Comparison of ENCODE assay signal across 1 cellular context in the genomic region with DNA sequence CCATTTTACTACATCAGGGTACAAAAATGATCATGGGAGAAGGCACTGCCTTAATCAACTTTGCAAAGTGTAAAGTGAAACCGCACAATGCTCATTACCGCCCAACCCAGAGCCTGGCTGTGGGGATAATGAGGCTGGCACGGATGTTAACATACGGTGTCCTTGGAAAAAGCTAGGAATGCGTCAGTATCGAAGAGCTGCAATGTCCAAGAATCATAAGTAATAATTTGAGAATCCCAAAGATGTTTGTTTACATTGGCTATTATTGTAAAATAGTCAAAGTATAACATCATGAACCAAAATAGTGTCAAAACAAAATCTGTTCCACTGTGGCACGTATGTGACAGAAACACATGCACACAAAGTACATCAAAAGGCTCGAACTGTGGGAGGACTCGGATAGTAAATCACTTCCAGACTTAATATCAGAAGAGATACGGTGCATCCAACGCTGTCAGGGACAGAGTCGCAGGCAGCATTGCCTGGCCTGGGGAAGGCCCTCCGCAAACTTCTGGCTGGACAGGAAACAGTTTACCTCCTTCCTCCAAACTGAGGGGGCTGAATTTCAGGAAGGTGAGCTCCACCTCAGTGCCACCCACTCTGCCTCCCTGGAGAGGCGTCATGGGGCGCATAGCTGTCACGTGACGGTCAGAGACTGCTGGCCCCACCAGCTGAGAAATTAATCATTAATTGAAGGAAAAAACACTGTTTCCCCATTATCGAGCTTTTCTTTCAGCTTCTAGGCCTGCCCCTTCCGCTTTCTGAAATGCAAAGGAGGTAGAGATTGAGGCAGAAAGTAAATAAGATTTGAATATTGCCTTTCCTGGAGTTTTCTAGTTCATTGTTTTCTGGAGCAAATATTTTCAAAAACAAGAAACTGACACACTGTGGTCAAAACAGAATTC.
A peak's percentile ranks its signal among the peaks of the same experiment; 100 is the strongest.
TF ChIP-seq lines count a peak whose summit lies in the region.

No MANE protein-coding gene starts in this region.

TF ChIP-seq in HepG2, 621 proteins besides CTCF, POLR2A, EP300 and RAD21 (continued from another document and continues in another):
- TF ChIP-seq, protein P1, sequence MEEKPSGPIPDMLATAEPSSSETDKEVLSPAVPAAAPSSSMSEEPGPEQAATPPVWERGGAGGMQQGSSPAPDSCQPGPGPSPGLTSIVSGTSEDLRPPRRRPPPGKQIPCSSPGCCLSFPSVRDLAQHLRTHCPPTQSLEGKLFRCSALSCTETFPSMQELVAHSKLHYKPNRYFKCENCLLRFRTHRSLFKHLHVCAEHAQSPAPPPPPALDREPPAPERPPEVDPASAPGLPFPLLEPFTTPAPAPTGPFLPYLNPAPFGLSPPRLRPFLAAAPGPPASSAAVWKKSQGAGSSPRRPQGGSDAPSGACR (CRISPR knock-in tag; IDR thresholded peaks at IDR 0.05) = no peak
- TF ChIP-seq, protein P2, sequence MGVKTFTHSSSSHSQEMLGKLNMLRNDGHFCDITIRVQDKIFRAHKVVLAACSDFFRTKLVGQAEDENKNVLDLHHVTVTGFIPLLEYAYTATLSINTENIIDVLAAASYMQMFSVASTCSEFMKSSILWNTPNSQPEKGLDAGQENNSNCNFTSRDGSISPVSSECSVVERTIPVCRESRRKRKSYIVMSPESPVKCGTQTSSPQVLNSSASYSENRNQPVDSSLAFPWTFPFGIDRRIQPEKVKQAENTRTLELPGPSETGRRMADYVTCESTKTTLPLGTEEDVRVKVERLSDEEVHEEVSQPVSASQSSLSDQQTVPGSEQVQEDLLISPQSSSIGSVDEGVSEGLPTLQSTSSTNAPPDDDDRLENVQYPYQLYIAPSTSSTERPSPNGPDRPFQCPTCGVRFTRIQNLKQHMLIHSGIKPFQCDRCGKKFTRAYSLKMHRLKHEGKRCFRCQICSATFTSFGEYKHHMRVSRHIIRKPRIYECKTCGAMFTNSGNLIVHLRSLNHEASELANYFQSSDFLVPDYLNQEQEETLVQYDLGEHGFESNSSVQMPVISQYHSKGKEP (CRISPR knock-in tag; IDR thresholded peaks at IDR 0.05) = no peak
- TF ChIP-seq, protein P3, sequence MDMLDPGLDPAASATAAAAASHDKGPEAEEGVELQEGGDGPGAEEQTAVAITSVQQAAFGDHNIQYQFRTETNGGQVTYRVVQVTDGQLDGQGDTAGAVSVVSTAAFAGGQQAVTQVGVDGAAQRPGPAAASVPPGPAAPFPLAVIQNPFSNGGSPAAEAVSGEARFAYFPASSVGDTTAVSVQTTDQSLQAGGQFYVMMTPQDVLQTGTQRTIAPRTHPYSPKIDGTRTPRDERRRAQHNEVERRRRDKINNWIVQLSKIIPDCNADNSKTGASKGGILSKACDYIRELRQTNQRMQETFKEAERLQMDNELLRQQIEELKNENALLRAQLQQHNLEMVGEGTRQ (IDR thresholded peaks at IDR 0.05; ENCODE audit: low read depth, low read length) = peak; percentile 98
- TF ChIP-seq, protein P3 (CRISPR knock-in tag; IDR thresholded peaks at IDR 0.05; ENCODE audit: borderline replicate concordance) = peak; percentile 97; the same call in 1 of the 2 replicates
- TF ChIP-seq, protein P4, sequence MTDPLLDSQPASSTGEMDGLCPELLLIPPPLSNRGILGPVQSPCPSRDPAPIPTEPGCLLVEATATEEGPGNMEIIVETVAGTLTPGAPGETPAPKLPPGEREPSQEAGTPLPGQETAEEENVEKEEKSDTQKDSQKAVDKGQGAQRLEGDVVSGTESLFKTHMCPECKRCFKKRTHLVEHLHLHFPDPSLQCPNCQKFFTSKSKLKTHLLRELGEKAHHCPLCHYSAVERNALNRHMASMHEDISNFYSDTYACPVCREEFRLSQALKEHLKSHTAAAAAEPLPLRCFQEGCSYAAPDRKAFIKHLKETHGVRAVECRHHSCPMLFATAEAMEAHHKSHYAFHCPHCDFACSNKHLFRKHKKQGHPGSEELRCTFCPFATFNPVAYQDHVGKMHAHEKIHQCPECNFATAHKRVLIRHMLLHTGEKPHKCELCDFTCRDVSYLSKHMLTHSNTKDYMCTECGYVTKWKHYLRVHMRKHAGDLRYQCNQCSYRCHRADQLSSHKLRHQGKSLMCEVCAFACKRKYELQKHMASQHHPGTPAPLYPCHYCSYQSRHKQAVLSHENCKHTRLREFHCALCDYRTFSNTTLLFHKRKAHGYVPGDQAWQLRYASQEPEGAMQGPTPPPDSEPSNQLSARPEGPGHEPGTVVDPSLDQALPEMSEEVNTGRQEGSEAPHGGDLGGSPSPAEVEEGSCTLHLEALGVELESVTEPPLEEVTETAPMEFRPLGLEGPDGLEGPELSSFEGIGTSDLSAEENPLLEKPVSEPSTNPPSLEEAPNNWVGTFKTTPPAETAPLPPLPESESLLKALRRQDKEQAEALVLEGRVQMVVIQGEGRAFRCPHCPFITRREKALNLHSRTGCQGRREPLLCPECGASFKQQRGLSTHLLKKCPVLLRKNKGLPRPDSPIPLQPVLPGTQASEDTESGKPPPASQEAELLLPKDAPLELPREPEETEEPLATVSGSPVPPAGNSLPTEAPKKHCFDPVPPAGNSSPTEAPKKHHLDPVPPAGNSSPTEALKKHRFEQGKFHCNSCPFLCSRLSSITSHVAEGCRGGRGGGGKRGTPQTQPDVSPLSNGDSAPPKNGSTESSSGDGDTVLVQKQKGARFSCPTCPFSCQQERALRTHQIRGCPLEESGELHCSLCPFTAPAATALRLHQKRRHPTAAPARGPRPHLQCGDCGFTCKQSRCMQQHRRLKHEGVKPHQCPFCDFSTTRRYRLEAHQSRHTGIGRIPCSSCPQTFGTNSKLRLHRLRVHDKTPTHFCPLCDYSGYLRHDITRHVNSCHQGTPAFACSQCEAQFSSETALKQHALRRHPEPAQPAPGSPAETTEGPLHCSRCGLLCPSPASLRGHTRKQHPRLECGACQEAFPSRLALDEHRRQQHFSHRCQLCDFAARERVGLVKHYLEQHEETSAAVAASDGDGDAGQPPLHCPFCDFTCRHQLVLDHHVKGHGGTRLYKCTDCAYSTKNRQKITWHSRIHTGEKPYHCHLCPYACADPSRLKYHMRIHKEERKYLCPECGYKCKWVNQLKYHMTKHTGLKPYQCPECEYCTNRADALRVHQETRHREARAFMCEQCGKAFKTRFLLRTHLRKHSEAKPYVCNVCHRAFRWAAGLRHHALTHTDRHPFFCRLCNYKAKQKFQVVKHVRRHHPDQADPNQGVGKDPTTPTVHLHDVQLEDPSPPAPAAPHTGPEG (CRISPR knock-in tag; IDR thresholded peaks at IDR 0.05) = no peak
- no peak for TF ChIP-seq RFXANK (CRISPR knock-in tag; IDR thresholded peaks at IDR 0.05)
- 0 out of 2 replicates have a peak, but pooled peaks have one; percentile 5 for TF ChIP-seq TCF7 (IDR thresholded peaks at IDR 0.05; ENCODE audit: low read depth)
- peak; percentile 65; the same call in 1 of the 2 replicates for TF ChIP-seq ZNF510 (CRISPR knock-in tag; IDR thresholded peaks at IDR 0.05; ENCODE audit: low read depth)
- no peak for TF ChIP-seq IRX3 (CRISPR knock-in tag; IDR thresholded peaks at IDR 0.05; ENCODE audit: borderline replicate concordance, low read depth)
- TF ChIP-seq ZMYM4 (CRISPR knock-in tag; IDR thresholded peaks at IDR 0.05) = peak; percentile 84
- peak; percentile 97 for TF ChIP-seq TAF1 (CRISPR knock-in tag; IDR thresholded peaks at IDR 0.05)
- peak; percentile 87 for TF ChIP-seq CREB1 (IDR thresholded peaks at IDR 0.05)
- TF ChIP-seq CREB1 (CRISPR knock-in tag; IDR thresholded peaks at IDR 0.05) = peak; percentile 78
- TF ChIP-seq, protein P5, sequence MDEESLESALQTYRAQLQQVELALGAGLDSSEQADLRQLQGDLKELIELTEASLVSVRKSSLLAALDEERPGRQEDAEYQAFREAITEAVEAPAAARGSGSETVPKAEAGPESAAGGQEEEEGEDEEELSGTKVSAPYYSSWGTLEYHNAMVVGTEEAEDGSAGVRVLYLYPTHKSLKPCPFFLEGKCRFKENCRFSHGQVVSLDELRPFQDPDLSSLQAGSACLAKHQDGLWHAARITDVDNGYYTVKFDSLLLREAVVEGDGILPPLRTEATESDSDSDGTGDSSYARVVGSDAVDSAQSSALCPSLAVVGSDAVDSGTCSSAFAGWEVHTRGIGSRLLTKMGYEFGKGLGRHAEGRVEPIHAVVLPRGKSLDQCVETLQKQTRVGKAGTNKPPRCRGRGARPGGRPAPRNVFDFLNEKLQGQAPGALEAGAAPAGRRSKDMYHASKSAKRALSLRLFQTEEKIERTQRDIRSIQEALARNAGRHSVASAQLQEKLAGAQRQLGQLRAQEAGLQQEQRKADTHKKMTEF (CRISPR knock-in tag; IDR thresholded peaks at IDR 0.05) = peak; percentile 68; the same call in 1 of the 2 replicates
- TF ChIP-seq NR2C2 (CRISPR knock-in tag; IDR thresholded peaks at IDR 0.05; ENCODE audit: borderline replicate concordance) = peak; percentile 62; the same call in 1 of the 2 replicates
- TF ChIP-seq ONECUT2 (CRISPR knock-in tag; IDR thresholded peaks at IDR 0.05) = peak; percentile 72; the same call in 1 of the 2 replicates
- TF ChIP-seq, protein P6, sequence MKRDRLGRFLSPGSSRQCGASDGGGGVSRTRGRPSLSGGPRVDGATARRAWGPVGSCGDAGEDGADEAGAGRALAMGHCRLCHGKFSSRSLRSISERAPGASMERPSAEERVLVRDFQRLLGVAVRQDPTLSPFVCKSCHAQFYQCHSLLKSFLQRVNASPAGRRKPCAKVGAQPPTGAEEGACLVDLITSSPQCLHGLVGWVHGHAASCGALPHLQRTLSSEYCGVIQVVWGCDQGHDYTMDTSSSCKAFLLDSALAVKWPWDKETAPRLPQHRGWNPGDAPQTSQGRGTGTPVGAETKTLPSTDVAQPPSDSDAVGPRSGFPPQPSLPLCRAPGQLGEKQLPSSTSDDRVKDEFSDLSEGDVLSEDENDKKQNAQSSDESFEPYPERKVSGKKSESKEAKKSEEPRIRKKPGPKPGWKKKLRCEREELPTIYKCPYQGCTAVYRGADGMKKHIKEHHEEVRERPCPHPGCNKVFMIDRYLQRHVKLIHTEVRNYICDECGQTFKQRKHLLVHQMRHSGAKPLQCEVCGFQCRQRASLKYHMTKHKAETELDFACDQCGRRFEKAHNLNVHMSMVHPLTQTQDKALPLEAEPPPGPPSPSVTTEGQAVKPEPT (CRISPR knock-in tag; IDR thresholded peaks at IDR 0.05; ENCODE audit: low read depth) = peak; percentile 62; the same call in 1 of the 2 replicates
- TF ChIP-seq STAG1 (CRISPR knock-in tag; IDR thresholded peaks at IDR 0.05) = peak; percentile 28
- TF ChIP-seq NR2F2 (IDR thresholded peaks at IDR 0.05; ENCODE audit: borderline replicate concordance, low read depth) = 0 out of 2 replicates have a peak, but pooled peaks have one; percentile 39
- TF ChIP-seq ZC3H13 (CRISPR knock-in tag; IDR thresholded peaks at IDR 0.05) = 0 out of 2 replicates have a peak, but pooled peaks have one; percentile 54
- TF ChIP-seq RAD51 (IDR thresholded peaks at IDR 0.05; ENCODE audit: borderline replicate concordance) = peak; percentile 98
- TF ChIP-seq BRD4 (CRISPR knock-in tag; IDR thresholded peaks at IDR 0.05) = peak; percentile 57
- peak; percentile 46; the same call in 1 of the 2 replicates for TF ChIP-seq KMT2A (CRISPR knock-in tag; IDR thresholded peaks at IDR 0.05)
- TF ChIP-seq, protein P7, sequence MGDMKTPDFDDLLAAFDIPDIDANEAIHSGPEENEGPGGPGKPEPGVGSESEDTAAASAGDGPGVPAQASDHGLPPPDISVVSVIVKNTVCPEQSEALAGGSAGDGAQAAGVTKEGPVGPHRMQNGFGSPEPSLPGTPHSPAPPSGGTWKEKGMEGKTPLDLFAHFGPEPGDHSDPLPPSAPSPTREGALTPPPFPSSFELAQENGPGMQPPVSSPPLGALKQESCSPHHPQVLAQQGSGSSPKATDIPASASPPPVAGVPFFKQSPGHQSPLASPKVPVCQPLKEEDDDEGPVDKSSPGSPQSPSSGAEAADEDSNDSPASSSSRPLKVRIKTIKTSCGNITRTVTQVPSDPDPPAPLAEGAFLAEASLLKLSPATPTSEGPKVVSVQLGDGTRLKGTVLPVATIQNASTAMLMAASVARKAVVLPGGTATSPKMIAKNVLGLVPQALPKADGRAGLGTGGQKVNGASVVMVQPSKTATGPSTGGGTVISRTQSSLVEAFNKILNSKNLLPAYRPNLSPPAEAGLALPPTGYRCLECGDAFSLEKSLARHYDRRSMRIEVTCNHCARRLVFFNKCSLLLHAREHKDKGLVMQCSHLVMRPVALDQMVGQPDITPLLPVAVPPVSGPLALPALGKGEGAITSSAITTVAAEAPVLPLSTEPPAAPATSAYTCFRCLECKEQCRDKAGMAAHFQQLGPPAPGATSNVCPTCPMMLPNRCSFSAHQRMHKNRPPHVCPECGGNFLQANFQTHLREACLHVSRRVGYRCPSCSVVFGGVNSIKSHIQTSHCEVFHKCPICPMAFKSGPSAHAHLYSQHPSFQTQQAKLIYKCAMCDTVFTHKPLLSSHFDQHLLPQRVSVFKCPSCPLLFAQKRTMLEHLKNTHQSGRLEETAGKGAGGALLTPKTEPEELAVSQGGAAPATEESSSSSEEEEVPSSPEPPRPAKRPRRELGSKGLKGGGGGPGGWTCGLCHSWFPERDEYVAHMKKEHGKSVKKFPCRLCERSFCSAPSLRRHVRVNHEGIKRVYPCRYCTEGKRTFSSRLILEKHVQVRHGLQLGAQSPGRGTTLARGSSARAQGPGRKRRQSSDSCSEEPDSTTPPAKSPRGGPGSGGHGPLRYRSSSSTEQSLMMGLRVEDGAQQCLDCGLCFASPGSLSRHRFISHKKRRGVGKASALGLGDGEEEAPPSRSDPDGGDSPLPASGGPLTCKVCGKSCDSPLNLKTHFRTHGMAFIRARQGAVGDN (CRISPR knock-in tag; IDR thresholded peaks at IDR 0.05) = peak; percentile 81
- TF ChIP-seq, protein P8, sequence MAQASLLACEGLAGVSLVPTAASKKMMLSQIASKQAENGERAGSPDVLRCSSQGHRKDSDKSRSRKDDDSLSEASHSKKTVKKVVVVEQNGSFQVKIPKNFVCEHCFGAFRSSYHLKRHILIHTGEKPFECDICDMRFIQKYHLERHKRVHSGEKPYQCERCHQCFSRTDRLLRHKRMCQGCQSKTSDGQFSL (CRISPR knock-in tag; IDR thresholded peaks at IDR 0.05) = no peak
- TF ChIP-seq NR1H2 (CRISPR knock-in tag; IDR thresholded peaks at IDR 0.05; ENCODE audit: borderline replicate concordance, low read depth) = no peak
- peak; percentile 25; the same call in 1 of the 2 replicates for TF ChIP-seq CCDC6 (CRISPR knock-in tag; IDR thresholded peaks at IDR 0.05)
- TF ChIP-seq RFXAP (CRISPR knock-in tag; IDR thresholded peaks at IDR 0.05; ENCODE audit: borderline replicate concordance) = peak; percentile 22; the same call in 1 of the 2 replicates
- peak; percentile 96 for TF ChIP-seq GTF2F1 (IDR thresholded peaks at IDR 0.05; ENCODE audit: low read length)
- TF ChIP-seq NFRKB (IDR thresholded peaks at IDR 0.05) = no peak
- peak; percentile 71; the same call in 1 of the 2 replicates for TF ChIP-seq GATA4 (IDR thresholded peaks at IDR 0.05; ENCODE audit: borderline replicate concordance, low read depth)
- TF ChIP-seq, protein P9, sequence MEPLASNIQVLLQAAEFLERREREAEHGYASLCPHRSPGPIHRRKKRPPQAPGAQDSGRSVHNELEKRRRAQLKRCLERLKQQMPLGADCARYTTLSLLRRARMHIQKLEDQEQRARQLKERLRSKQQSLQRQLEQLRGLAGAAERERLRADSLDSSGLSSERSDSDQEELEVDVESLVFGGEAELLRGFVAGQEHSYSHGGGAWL (CRISPR knock-in tag; IDR thresholded peaks at IDR 0.05) = peak; percentile 77; the same call in 1 of the 2 replicates
- TF ChIP-seq ARNT2 (CRISPR knock-in tag; IDR thresholded peaks at IDR 0.05; ENCODE audit: low read depth) = peak; percentile 88
